Comparison of ENCODE assay signal across 11 cellular contexts in genomic region chr13:110023729-110024645, GRCh38.
DNase-seq lines count a peak whose midpoint lies in the region; TF ChIP-seq lines count a peak whose summit lies in the region.
"Had no signal": no experiment of that assay in that cellular context is flagged by ENCODE, and none has a peak within 500 bp of the region (broad histone marks: within the 10 kb centered on the region; RNA-seq: fewer than 3 reads in every experiment).

No MANE protein-coding gene starts in this region.

- TF ChIP-seq CTCF in ascending aorta (IDR thresholded peaks at IDR 0.05) (no peak), tibial nerve (IDR thresholded peaks at IDR 0.05) (no peak)

- TF ChIP-seq EP300 in tibial nerve (IDR thresholded peaks at IDR 0.05), result peak; percentile 32 to 72

- TF ChIP-seq POLR2A in tibial nerve (IDR thresholded peaks at IDR 0.05), result peak in 1 of 2 donors; percentile 19

- DNase-seq in DMS79 treated with DMSO at 0.1 percent for 48 hours (lab: John Stamatoyannopoulos, UW), result peak; percentile 33
- DNase-seq in DMS79 (lab: John Stamatoyannopoulos, UW), result no peak
- peak; percentile 30 to 82 for DNase-seq in ascending aorta (ENCODE audit: low spot score in 2 of 2)
- DNase-seq in hepatic stellate cell (ENCODE audit: low spot score), result peak; percentile 54
- DNase-seq in tibial nerve (ENCODE audit: low spot score in 2 of 2), result no peak
- no peak for DNase-seq in AG08395 (ENCODE audit: low spot score)
- no peak for DNase-seq in NOMO-1 treated with DMSO at 0.1 percent for 48 hours (lab: John Stamatoyannopoulos, UW; ENCODE audit: unreplicated experiment)
- no peak for DNase-seq in activated T-cell treated with anti-CD3 and anti-CD28 coated beads, Interleukin-2, amount 50 U/mL, for 48 hours
- DNase-seq: activated CD8-positive, alpha-beta memory T cell treated with anti-CD3 and anti-CD28 coated beads, Interleukin-2, amount 10 ng/mL, durations not matched to agents 7 days and 5 days had no signal

- H3K9me3 ChIP-seq in ascending aorta, result no peaks in the 10 kb centered on the region
- H3K9me3 ChIP-seq in tibial nerve, result no peaks in the 10 kb centered on the region
- H3K9me3 ChIP-seq: A549 had no signal

- peaks cover 10 to 23% of the 10 kb centered on the region in 2 donors for H3K4me1 ChIP-seq in ascending aorta
- peaks cover 0 to 19% (median 1%) of the 10 kb centered on the region in 4 donors for H3K4me1 ChIP-seq in tibial nerve
- H3K4me1 ChIP-seq: A549 had no signal

- WGBS in tibial nerve, 2 donors, result 31 to 37% methylated on average over 14 of the region's 14 CpGs

- no peaks in the 10 kb centered on the region for H3K27me3 ChIP-seq in ascending aorta
- no peaks in the 10 kb centered on the region for H3K27me3 ChIP-seq in tibial nerve

- intact Hi-C loops in ascending aorta (cut with DNase I), result loop anchor here (1.0 to 5.0 kb wide), 4 partner anchors 33 to 238 kb away; partner anchors contain the start of gene IRS2

- peak overlapping the region in 1 of 2 donors; percentile 34 for H3K4me3 ChIP-seq in ascending aorta
- no peak overlapping the region for H3K4me3 ChIP-seq in tibial nerve
- H3K4me3 ChIP-seq: A549, SK-N-MC had no signal

- H3K36me3 ChIP-seq in ascending aorta (no peaks in the 10 kb centered on the region), tibial nerve (no peaks in the 10 kb centered on the region)

- H3K27ac ChIP-seq in ascending aorta, result peak overlapping the region; percentile 84
- peak overlapping the region; percentile 57 to 98 (median 80) for H3K27ac ChIP-seq in tibial nerve
- H3K27ac ChIP-seq: A549, SK-N-MC had no signal

Comparison
In these comparisons a context has a peak if more than half of its experiments do, and no peak if none do; other contexts are left out.
1. DNase-seq: peak in DMS79 treated with DMSO at 0.1 percent for 48 hours (single experiment), ascending aorta (2 of 2) and hepatic stellate cell (single experiment); none in DMS79 (single experiment), tibial nerve (0 of 2), AG08395 (single experiment), NOMO-1 treated with DMSO at 0.1 percent for 48 hours (single experiment) and activated T-cell treated with anti-CD3 and anti-CD28 coated beads, Interleukin-2, amount 50 U/mL, for 48 hours (0 of 2).